In genomic region chr10:25393621-25394020, GRCh38 we compare ENCODE assay signal across 15 cellular contexts.
DNase-seq lines count a peak whose midpoint lies in the region; ATAC-seq and TF ChIP-seq lines count a peak whose summit lies in the region.
"Had no signal": no experiment of that assay in that cellular context is flagged by ENCODE, and none has a peak within 500 bp of the region (broad histone marks: within the 10 kb centered on the region; RNA-seq: fewer than 3 reads in every experiment).

No MANE protein-coding gene starts in this region.

- no peaks in the 10 kb centered on the region for H3K27me3 ChIP-seq in right atrium auricular region

- no peaks in the 10 kb centered on the region for H3K9me3 ChIP-seq in SK-N-MC (ENCODE audit: low read depth, low read length)
- H3K9me3 ChIP-seq in right atrium auricular region: no peaks in the 10 kb centered on the region
- H3K9me3 ChIP-seq: HAP-1 had no signal

- no peak for ATAC-seq in HG03342 (IDR thresholded peaks at IDR 0.05; ENCODE audit: unreplicated experiment)
- ATAC-seq: HepG2 had no signal

- DNase-seq in D341Med (ENCODE audit: low spot score) (peak; percentile 63), NCI-H446 treated with DMSO at 0.1 percent for 48 hours (lab: John Stamatoyannopoulos, UW) (peak; percentile 65), SK-N-MC (ENCODE audit: low read depth, low spot score) (no peak), fibroblast of gingiva (ENCODE audit: low read depth) (peak; percentile 1), T-helper 2 cell (no peak), right atrium auricular region (ENCODE audit: low spot score) (no peak)
- no peak for DNase-seq in activated T-cell treated with anti-CD3 and anti-CD28 coated beads, Interleukin-2, amount 50 U/mL, for 1 hour
- DNase-seq: ACHN; Calu3; CD4-positive, alpha-beta T cell; DMS53; GOT3 had no signal

- no peak for TF ChIP-seq CTCF in right atrium auricular region (IDR thresholded peaks at IDR 0.05)

- H3K4me1 ChIP-seq in right atrium auricular region: no peaks in the 10 kb centered on the region
- H3K4me1 ChIP-seq: HAP-1 had no signal

- H3K9ac ChIP-seq in SK-N-MC (ENCODE audit: insufficient read length): no peak overlapping the region

- peak overlapping the region; percentile 74 for H3K27ac ChIP-seq in SK-N-MC
- no peak overlapping the region for H3K27ac ChIP-seq in right atrium auricular region

- 0 out of 2 replicates have a peak overlapping the region, but pooled peaks have one; percentile 45 for H3K4me3 ChIP-seq in SK-N-MC
- no peak overlapping the region for H3K4me3 ChIP-seq in right atrium auricular region
- H3K4me3 ChIP-seq: HAP-1 had no signal

- H3K36me3 ChIP-seq in SK-N-MC (ENCODE audit: insufficient read depth, low read length) (no peaks in the 10 kb centered on the region), right atrium auricular region (no peaks in the 10 kb centered on the region)
- H3K36me3 ChIP-seq: HAP-1 had no signal

Comparison
In these comparisons a context has a peak if more than half of its experiments do, and no peak if none do; other contexts are left out.
1. DNase-seq: peak in D341Med (single experiment), NCI-H446 treated with DMSO at 0.1 percent for 48 hours (single experiment) and fibroblast of gingiva (single experiment); none in SK-N-MC (single experiment), T-helper 2 cell (0 of 5), right atrium auricular region (single experiment) and activated T-cell treated with anti-CD3 and anti-CD28 coated beads, Interleukin-2, amount 50 U/mL, for 1 hour (single experiment).